Comparison of ENCODE assay signal across 29 cellular contexts in the genomic region with DNA sequence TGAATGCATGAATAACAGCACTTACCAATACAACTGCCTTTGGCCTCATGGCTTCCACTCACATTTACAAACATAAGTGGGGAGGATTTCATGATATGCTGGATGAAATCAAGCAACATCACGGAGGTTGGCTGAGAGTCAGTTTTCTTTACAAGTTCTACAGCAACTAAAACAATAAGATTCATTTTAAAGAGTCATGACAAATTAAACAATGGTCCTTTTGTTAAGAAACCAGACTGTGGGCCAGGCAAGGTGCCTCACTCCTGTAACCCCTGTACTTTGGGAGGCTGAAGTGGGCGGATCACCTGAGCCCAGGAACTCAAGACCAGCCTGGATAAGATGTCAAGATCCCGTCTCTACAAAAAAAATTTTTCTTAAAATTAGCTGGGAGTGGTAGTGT.
"Had no signal": no experiment of that assay in that cellular context is flagged by ENCODE, and none has a peak within 500 bp of the region (broad histone marks: within the 10 kb centered on the region; RNA-seq: fewer than 3 reads in every experiment).

No MANE protein-coding gene starts in this region.

- ATAC-seq: activated T-cell treated with anti-CD3 and anti-CD28 coated beads, Interleukin-2, amount 50 U/mL, for 4 hours; stimulated activated naive CD8-positive, alpha-beta T cell treated with anti-CD3 and anti-CD28 coated beads, Interleukin-15, Interleukin-2, amounts not matched to agents 100 U/mL and 50 U/mL, for 24 hours; WTC11 had no signal

- H3K4me3 ChIP-seq: adrenal gland, ascending aorta, hepatocyte, left ventricle myocardium inferior, ovary, prostate gland, right atrium auricular region, spleen, tibial artery had no signal

- H3K9me3 Mint-ChIP-seq: activated T-cell treated with anti-CD3 and anti-CD28 coated beads, Interleukin-2, amount 50 U/mL, for 4 hours; activated T-helper 2 cell treated with anti-CD3 and anti-CD28 coated beads, Interferon-gamma antibody, Interleukin-2, Interleukin-4, amounts not matched to agents 10 μg/mL and 5 μg/mL and 100 μg/mL, durations not matched to agents 14 hours and 24 hours and 36 hours; immature natural killer cell; nephron; WTC11 had no signal

- H3K4me1 Mint-ChIP-seq: nephron, WTC11 had no signal

- H3K27ac ChIP-seq: adrenal gland, ascending aorta, brain microvascular endothelial cell, hepatocyte, left ventricle myocardium inferior, neutrophil, ovary, prostate gland, right atrium auricular region, spleen, tibial artery had no signal

- H3K9me3 ChIP-seq: adrenal gland, ascending aorta, left ventricle myocardium inferior, neutrophil, ovary, prostate gland, right atrium auricular region, spleen, tibial artery had no signal

- DNase-seq: activated CD8-positive, alpha-beta memory T cell treated with anti-CD3 and anti-CD28 coated beads, Interleukin-2, amount 50 U/mL, for 48 hours; activated naive CD4-positive, alpha-beta T cell; activated T-cell treated with anti-CD3 and anti-CD28 coated beads, Interleukin-2, amount 50 U/mL, for 4 hours; adrenal gland; brain microvascular endothelial cell; central memory CD4-positive, alpha-beta T cell; effector memory CD4-positive, alpha-beta T cell; glutamatergic neuron; immature natural killer cell; kidney glomerular epithelial cell; left ventricle myocardium inferior; midbrain; ovary; spleen; stimulated activated CD4-positive, alpha-beta T cell treated with anti-CD3 and anti-CD28 coated beads, Interleukin-4, amount 100 ng/mL, for 1 hour; stimulated activated naive CD8-positive, alpha-beta T cell treated with anti-CD3 and anti-CD28 coated beads, Interleukin-15, Interleukin-2, amounts not matched to agents 100 U/mL and 50 U/mL, for 24 hours; T1000; tibial artery had no signal

- H3K4me1 ChIP-seq: ascending aorta, left ventricle myocardium inferior, prostate gland, right atrium auricular region, tibial artery had no signal

- FAIRE-seq: colon, frontal cortex had no signal

- H3K27me3 Mint-ChIP-seq: activated naive CD8-positive, alpha-beta T cell had no signal

- H3K27me3 ChIP-seq: adrenal gland, ascending aorta, brain microvascular endothelial cell, hepatocyte, neutrophil, ovary, right atrium auricular region, spleen, tibial artery had no signal

- H3K27ac Mint-ChIP-seq: activated naive CD8-positive, alpha-beta T cell; activated T-helper 2 cell treated with anti-CD3 and anti-CD28 coated beads, Interferon-gamma antibody, Interleukin-2, Interleukin-4, amounts not matched to agents 10 μg/mL and 5 μg/mL and 100 μg/mL, durations not matched to agents 14 hours and 24 hours and 36 hours; nephron; WTC11 had no signal

- H3K36me3 ChIP-seq: ovary, prostate gland had no signal

- H3K4me3 Mint-ChIP-seq: activated naive CD8-positive, alpha-beta T cell; activated T-cell treated with anti-CD3 and anti-CD28 coated beads, Interleukin-2, amount 50 U/mL, for 4 hours; immature natural killer cell; nephron; WTC11 had no signal
